ENCODE assay signal across 1 cellular context in the genomic region with DNA sequence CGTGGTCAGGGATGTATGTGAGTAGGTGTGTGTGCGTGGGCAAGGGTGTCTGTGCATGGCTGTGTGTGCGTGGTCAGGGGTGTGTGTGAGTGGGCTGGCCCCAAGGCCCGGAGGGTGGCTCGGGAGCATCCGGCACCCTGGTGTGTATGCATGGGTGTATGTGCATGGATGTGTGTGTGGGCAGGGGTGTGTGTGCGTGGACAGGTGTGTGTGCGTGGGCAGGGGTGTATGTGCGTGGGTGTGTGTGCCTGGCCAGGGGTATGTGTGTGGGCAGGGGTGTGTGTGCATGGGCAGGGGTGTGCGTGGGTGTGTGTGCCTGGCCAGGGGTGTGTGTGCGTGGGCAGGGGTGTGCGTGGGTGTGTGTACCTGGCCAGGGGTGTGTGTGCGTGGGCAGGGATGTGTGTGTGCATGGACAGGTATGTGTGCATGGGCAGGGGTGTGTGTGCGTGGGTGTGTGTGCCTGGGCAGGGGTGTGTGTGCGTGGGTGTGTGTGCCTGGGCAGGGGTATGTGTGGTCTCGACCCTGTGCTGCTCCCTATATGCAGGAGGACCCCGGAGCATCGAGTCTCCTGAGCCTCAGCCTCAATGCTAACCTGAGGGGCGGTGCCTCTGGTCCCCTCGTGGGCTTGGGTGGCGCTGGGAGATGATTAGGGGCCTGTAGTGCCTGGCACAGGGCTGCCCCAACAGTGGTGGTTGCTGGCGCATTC.
A peak's percentile ranks its signal among the peaks of the same experiment; 100 is the strongest.
TF ChIP-seq lines count a peak whose summit lies in the region.

No MANE protein-coding gene starts in this region.

TF ChIP-seq in K562, 482 proteins besides CTCF, POLR2A, EP300 and RAD21:
- TF ChIP-seq ZNF518B (CRISPR knock-in tag; IDR thresholded peaks at IDR 0.05), result no peak
- no peak for TF ChIP-seq MLLT1 (IDR thresholded peaks at IDR 0.05)
- no peak for TF ChIP-seq CBX1 (IDR thresholded peaks at IDR 0.05; ENCODE audit: low read depth)
- peak; percentile 66; the same call in 1 of the 2 replicates for TF ChIP-seq SAFB (IDR thresholded peaks at IDR 0.05; ENCODE audit: borderline replicate concordance, low read depth, low read length)
- peak; percentile 90 for TF ChIP-seq EGR1 (conservative IDR thresholded peaks at IDR 0.05)
- no peak for TF ChIP-seq XRCC5 (IDR thresholded peaks at IDR 0.05; ENCODE audit: low read depth, low read length)
- no peak for TF ChIP-seq MEF2D (tag; conservative IDR thresholded peaks at IDR 0.05; ENCODE audit: low read depth)
